Comparison of ENCODE assay signal across 1 cellular context in the genomic region with DNA sequence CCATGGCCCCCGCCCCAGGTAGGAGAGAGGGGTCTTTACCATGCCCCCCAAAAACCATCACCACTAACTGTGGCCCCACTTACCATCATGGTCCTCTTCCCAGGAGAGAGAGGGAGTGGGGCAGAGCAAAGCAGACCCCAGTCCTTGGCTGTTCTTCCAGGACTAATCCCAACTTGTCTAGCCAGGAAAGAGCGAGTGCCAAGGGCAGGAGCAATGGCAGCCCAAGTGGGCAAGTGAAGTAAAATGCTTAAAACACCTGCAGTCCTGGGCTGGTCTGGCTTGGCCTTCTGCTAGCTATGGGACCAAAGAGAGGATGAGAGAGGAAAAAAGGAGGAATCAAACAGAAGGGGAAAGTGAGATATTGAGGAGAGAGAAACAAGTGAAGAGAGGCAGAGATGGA.
TF ChIP-seq lines count a peak whose summit lies in the region.

No MANE protein-coding gene starts in this region.

TF ChIP-seq in H1, 55 proteins besides CTCF, POLR2A, EP300 and RAD21:
- TF ChIP-seq SIRT6 (IDR thresholded peaks at IDR 0.05; ENCODE audit: low read length) (no peak), BCL11A (IDR thresholded peaks at IDR 0.05; ENCODE audit: low read depth in 2 of 2, low read length in 2 of 2) (no peak), KDM1A (IDR thresholded peaks at IDR 0.05; ENCODE audit: borderline replicate concordance, low read length) (peak; percentile 39; the same call in 1 of the 2 replicates)
